ENCODE assay signal across 1 cellular context in genomic region chr1:1959840-1960479, GRCh38.
TF ChIP-seq lines count a peak whose summit lies in the region.

No MANE protein-coding gene starts in this region.

TF ChIP-seq in HepG2, 621 proteins besides CTCF, POLR2A, EP300 and RAD21 (continued from another document and continues in another):
- peak; percentile 76; the same call in 1 of the 2 replicates for TF ChIP-seq ZNF609 (CRISPR knock-in tag; IDR thresholded peaks at IDR 0.05; ENCODE audit: borderline replicate concordance)
- TF ChIP-seq TBX2 (CRISPR knock-in tag; IDR thresholded peaks at IDR 0.05; ENCODE audit: borderline replicate concordance): peak; percentile 99
- TF ChIP-seq GLI4 (CRISPR knock-in tag; IDR thresholded peaks at IDR 0.05; ENCODE audit: borderline replicate concordance): no peak
- TF ChIP-seq GPBP1L1 (CRISPR knock-in tag; IDR thresholded peaks at IDR 0.05): no peak
- TF ChIP-seq THAP8 (CRISPR knock-in tag; IDR thresholded peaks at IDR 0.05; ENCODE audit: borderline replicate concordance): no peak
- peak; percentile 74 for TF ChIP-seq SPEN (CRISPR knock-in tag; IDR thresholded peaks at IDR 0.05; ENCODE audit: low read depth)
- peak; percentile 58; the same call in 1 of the 2 replicates for TF ChIP-seq ZNF331 (CRISPR knock-in tag; IDR thresholded peaks at IDR 0.05)
- peak; percentile 64 for TF ChIP-seq U2AF1 (optimal IDR thresholded peaks at IDR 0.05; ENCODE audit: low read depth, low read length)
- TF ChIP-seq DNMT1 (CRISPR knock-in tag; IDR thresholded peaks at IDR 0.05): no peak; the same call in 1 of the 2 replicates
- peak; percentile 75 for TF ChIP-seq MAX (IDR thresholded peaks at IDR 0.05)
- no peak for TF ChIP-seq MAFK (conservative IDR thresholded peaks at IDR 0.05 in 1 of 2, IDR thresholded peaks at IDR 0.05 in 1 of 2; ENCODE audit: low read length in 2 of 2)
- no peak for TF ChIP-seq RFXANK (CRISPR knock-in tag; IDR thresholded peaks at IDR 0.05)
- TF ChIP-seq MLLT10 (CRISPR knock-in tag; IDR thresholded peaks at IDR 0.05): no peak
- no peak for TF ChIP-seq GRHL1 (CRISPR knock-in tag; conservative IDR thresholded peaks at IDR 0.05)
- no peak for TF ChIP-seq ZNF747 (CRISPR knock-in tag; IDR thresholded peaks at IDR 0.05; ENCODE audit: borderline replicate concordance)
- peak; percentile 54; the same call in 1 of the 2 replicates for TF ChIP-seq ZNF766 (CRISPR knock-in tag; IDR thresholded peaks at IDR 0.05; ENCODE audit: borderline replicate concordance)
- TF ChIP-seq ZNF414 (CRISPR knock-in tag; IDR thresholded peaks at IDR 0.05): no peak
- TF ChIP-seq ZBTB7B (CRISPR knock-in tag; IDR thresholded peaks at IDR 0.05): 0 out of 2 replicates have a peak, but pooled peaks have one; percentile 47
- no peak for TF ChIP-seq ZNF382 (CRISPR knock-in tag; IDR thresholded peaks at IDR 0.05; ENCODE audit: borderline replicate concordance)
- no peak for TF ChIP-seq ZNF577 (CRISPR knock-in tag; IDR thresholded peaks at IDR 0.05; ENCODE audit: borderline replicate concordance, low read depth)
- TF ChIP-seq ZFP41 (CRISPR knock-in tag; IDR thresholded peaks at IDR 0.05; ENCODE audit: borderline replicate concordance): no peak
- no peak for TF ChIP-seq ZNF75D (CRISPR knock-in tag; IDR thresholded peaks at IDR 0.05; ENCODE audit: borderline replicate concordance)
- no peak for TF ChIP-seq LRRFIP1 (CRISPR knock-in tag; conservative IDR thresholded peaks at IDR 0.05)
- no peak for TF ChIP-seq PHF5A (CRISPR knock-in tag; IDR thresholded peaks at IDR 0.05; ENCODE audit: low read depth, unreplicated experiment)
- TF ChIP-seq ZNF607 (CRISPR knock-in tag; IDR thresholded peaks at IDR 0.05; ENCODE audit: borderline replicate concordance): 0 out of 2 replicates have a peak, but pooled peaks have one; percentile 70
- no peak for TF ChIP-seq KAT7 (CRISPR knock-in tag; IDR thresholded peaks at IDR 0.05; ENCODE audit: borderline replicate concordance)
- peak; percentile 83 for TF ChIP-seq ZNF430 (CRISPR knock-in tag; IDR thresholded peaks at IDR 0.05)
- TF ChIP-seq NFKBIZ (CRISPR knock-in tag; IDR thresholded peaks at IDR 0.05): no peak
- peak; percentile 66; the same call in 1 of the 2 replicates for TF ChIP-seq ZNF503 (CRISPR knock-in tag; IDR thresholded peaks at IDR 0.05)
- TF ChIP-seq FLYWCH1 (CRISPR knock-in tag; IDR thresholded peaks at IDR 0.05): no peak
- TF ChIP-seq ZMYM4 (CRISPR knock-in tag; IDR thresholded peaks at IDR 0.05): no peak
- no peak for TF ChIP-seq CHD2 (IDR thresholded peaks at IDR 0.05; ENCODE audit: low read depth, low read length)
- no peak for TF ChIP-seq ZNF34 (CRISPR knock-in tag; IDR thresholded peaks at IDR 0.05; ENCODE audit: borderline replicate concordance)
- no peak for TF ChIP-seq PRMT3 (CRISPR knock-in tag; IDR thresholded peaks at IDR 0.05; ENCODE audit: borderline replicate concordance, low read depth)
- no peak for TF ChIP-seq ZNF431 (CRISPR knock-in tag; IDR thresholded peaks at IDR 0.05; ENCODE audit: borderline replicate concordance, low read depth)
- no peak for TF ChIP-seq ZBTB14 (CRISPR knock-in tag; IDR thresholded peaks at IDR 0.05)
- no peak for TF ChIP-seq FOXP1 (IDR thresholded peaks at IDR 0.05)
- TF ChIP-seq FOXP1 (CRISPR knock-in tag; IDR thresholded peaks at IDR 0.05): peak; percentile 75
- TF ChIP-seq ZFAT (CRISPR knock-in tag; conservative IDR thresholded peaks at IDR 0.05): no peak
- no peak for TF ChIP-seq ELK4 (CRISPR knock-in tag; IDR thresholded peaks at IDR 0.05; ENCODE audit: borderline replicate concordance)
- no peak for TF ChIP-seq MYNN (CRISPR knock-in tag; IDR thresholded peaks at IDR 0.05; ENCODE audit: low read depth)
- no peak for TF ChIP-seq NR3C1 (CRISPR knock-in tag; IDR thresholded peaks at IDR 0.05)
- no peak for TF ChIP-seq NFE2 (CRISPR knock-in tag; IDR thresholded peaks at IDR 0.05)
- TF ChIP-seq JUN (CRISPR knock-in tag; IDR thresholded peaks at IDR 0.05): peak; percentile 79
- no peak for TF ChIP-seq MAFG (CRISPR knock-in tag; IDR thresholded peaks at IDR 0.05)
- TF ChIP-seq SRSF1 (optimal IDR thresholded peaks at IDR 0.05; ENCODE audit: low read depth, low read length): peak; percentile 65
- TF ChIP-seq ZNF710 (CRISPR knock-in tag; IDR thresholded peaks at IDR 0.05; ENCODE audit: borderline replicate concordance): peak; percentile 45; the same call in 1 of the 2 replicates
